Comparison of ENCODE assay signal across 15 cellular contexts in genomic region chr19:32357720-32358119, GRCh38. TPM values are rescaled to one million over a fixed set of nuclear protein-coding genes. Genes with fewer than 3 reads are reported as not detected.
A peak's percentile ranks its signal among the peaks of the same experiment; 100 is the strongest.
DNase-seq lines count a peak whose midpoint lies in the region; ATAC-seq and TF ChIP-seq lines count a peak whose summit lies in the region.
"Had no signal": no experiment of that assay in that cellular context is flagged by ENCODE, and none has a peak within 500 bp of the region (broad histone marks: within the 10 kb centered on the region; RNA-seq: fewer than 3 reads in every experiment).

No MANE protein-coding gene starts in this region.

- POLR2A ChIA-PET in MCF 10A (lab: Yijun Ruan, JAX): interaction anchor here (1.0 to 3.4 kb wide), 3 partner anchors 10 to 13 kb away, joined by 3 to 15 read pairs (median 6); partner anchors contain the start of gene ZNF507

- H3K4me3 Mint-ChIP-seq in osteocyte (ENCODE audit: unreplicated experiment): no peak overlapping the region
- no peak overlapping the region for H3K4me3 Mint-ChIP-seq in MCF 10A (ENCODE audit: unreplicated experiment)
- H3K4me3 Mint-ChIP-seq: activated B cell treated with CpG ODN at 0.5 μM for 24 hours; activated T-cell treated with anti-CD3 and anti-CD28 coated beads, Interleukin-2, amount 50 U/mL, for 72 hours had no signal

- no peaks in the 10 kb centered on the region for H3K9me3 Mint-ChIP-seq in osteocyte (ENCODE audit: unreplicated experiment)
- H3K9me3 Mint-ChIP-seq in MCF 10A (ENCODE audit: unreplicated experiment): no peaks in the 10 kb centered on the region
- H3K9me3 Mint-ChIP-seq: activated B cell treated with CpG ODN at 0.5 μM for 24 hours; activated T-cell treated with anti-CD3 and anti-CD28 coated beads, Interleukin-2, amount 50 U/mL, for 72 hours had no signal

- BruUV-seq in MCF 10A (replicated peaks; lab: Mats Ljungman, UMichigan): no TSS peak

- H3K27me3 Mint-ChIP-seq in osteocyte (ENCODE audit: unreplicated experiment) (no peaks in the 10 kb centered on the region), MCF 10A (ENCODE audit: insufficient read depth, unreplicated experiment) (no peaks in the 10 kb centered on the region)
- H3K27me3 Mint-ChIP-seq: activated B cell treated with CpG ODN at 0.5 μM for 24 hours had no signal

- H3K4me1 Mint-ChIP-seq in osteocyte (ENCODE audit: unreplicated experiment) (peaks cover 1% of the 10 kb centered on the region), MCF 10A (ENCODE audit: insufficient read depth, unreplicated experiment) (peaks cover 2% of the 10 kb centered on the region)

- H3K36me3 Mint-ChIP-seq in osteocyte (ENCODE audit: unreplicated experiment): peaks cover 32% of the 10 kb centered on the region
- H3K36me3 Mint-ChIP-seq in MCF 10A (ENCODE audit: insufficient read depth, unreplicated experiment): peaks cover 75% of the 10 kb centered on the region

- CTCF ChIA-PET in MCF 10A (lab: Yijun Ruan, JAX): interaction anchor here (0.6 to 3.9 kb wide), 18 partner anchors 11 to 1691 kb away, joined by 3 to 32 read pairs (median 3); partner anchors contain the start of gene ZNF507

- TF ChIP-seq CTCF in LNCaP clone FGC (IDR thresholded peaks at IDR 0.05; ENCODE audit: control insufficient read depth, extremely low read depth, insufficient read depth) (peak; percentile 53), choroid plexus epithelial cell (conservative IDR thresholded peaks at IDR 0.05; ENCODE audit: low read depth, low read length) (peak; percentile 42), osteocyte (IDR thresholded peaks at IDR 0.05) (peak; percentile 45), MCF 10A (IDR thresholded peaks at IDR 0.05; ENCODE audit: unreplicated experiment) (no peak)

- no peak for ATAC-seq in GM19328 (IDR thresholded peaks at IDR 0.05; ENCODE audit: unreplicated experiment)
- ATAC-seq in GM21526 (IDR thresholded peaks at IDR 0.05; ENCODE audit: low FRiP score, unreplicated experiment): no peak
- ATAC-seq in HG03469 (IDR thresholded peaks at IDR 0.05; ENCODE audit: unreplicated experiment): no peak
- ATAC-seq: activated T-cell treated with anti-CD3 and anti-CD28 coated beads, Interleukin-2, amount 50 U/mL, for 72 hours; body of pancreas had no signal

- H3K4me3 ChIP-seq in LNCaP clone FGC (ENCODE audit: low read depth, low read length) (no peak overlapping the region), choroid plexus epithelial cell (ENCODE audit: low read depth, low read length) (no peak overlapping the region)
- H3K4me3 ChIP-seq: body of pancreas had no signal

- DNase-seq in DMS53 treated with DMSO at 0.1 percent for 48 hours (lab: John Stamatoyannopoulos, UW; ENCODE audit: unreplicated experiment) (peak; percentile 0), LNCaP clone FGC (ENCODE audit: low read depth) (no peak), choroid plexus epithelial cell (ENCODE audit: low read depth) (peak; percentile 43), osteocyte (ENCODE audit: extremely low spot score, unreplicated experiment) (no peak), MCF 10A (ENCODE audit: unreplicated experiment) (no peak)
- DNase-seq: activated B cell treated with CpG ODN at 0.5 μM for 24 hours; activated T-cell treated with anti-CD3 and anti-CD28 coated beads, Interleukin-2, amount 50 U/mL, for 72 hours; body of pancreas; erythroblast; NCI-H446; retina; SIG-M5 had no signal

- H3K27ac Mint-ChIP-seq in osteocyte (ENCODE audit: unreplicated experiment): no peak overlapping the region
- H3K27ac Mint-ChIP-seq in MCF 10A (ENCODE audit: low read depth, unreplicated experiment): no peak overlapping the region
- H3K27ac Mint-ChIP-seq: activated B cell treated with CpG ODN at 0.5 μM for 24 hours had no signal

- intact Hi-C loops in MCF 10A (cut with micrococcal nuclease): no loop called here

RNA-seq across cellular contexts. Expression of gene ZNF507, which starts 12.3 kb away (rescaled TPM):
- total RNA-seq in osteocyte: 22.4 and 23.8 TPM in 2 replicates
- total RNA-seq in MCF 10A (2022): 22.8 and 23.4 TPM in 2 replicates

RNA-seq across cellular contexts. Expression of gene DPY19L3, which starts 47.9 kb away (rescaled TPM):
- 75.4 and 77.9 TPM in 2 replicates for total RNA-seq in osteocyte
- 37.6 and 43.8 TPM in 2 replicates for total RNA-seq in MCF 10A (2022)

Comparison
In these comparisons a context has a peak if more than half of its experiments do, and no peak if none do; other contexts are left out.
1. DNase-seq: peak in DMS53 treated with DMSO at 0.1 percent for 48 hours (single experiment) and choroid plexus epithelial cell (single experiment); none in LNCaP clone FGC (single experiment), osteocyte (single experiment) and MCF 10A (single experiment).